Comparison of ENCODE assay signal across 20 cellular contexts in the genomic region with DNA sequence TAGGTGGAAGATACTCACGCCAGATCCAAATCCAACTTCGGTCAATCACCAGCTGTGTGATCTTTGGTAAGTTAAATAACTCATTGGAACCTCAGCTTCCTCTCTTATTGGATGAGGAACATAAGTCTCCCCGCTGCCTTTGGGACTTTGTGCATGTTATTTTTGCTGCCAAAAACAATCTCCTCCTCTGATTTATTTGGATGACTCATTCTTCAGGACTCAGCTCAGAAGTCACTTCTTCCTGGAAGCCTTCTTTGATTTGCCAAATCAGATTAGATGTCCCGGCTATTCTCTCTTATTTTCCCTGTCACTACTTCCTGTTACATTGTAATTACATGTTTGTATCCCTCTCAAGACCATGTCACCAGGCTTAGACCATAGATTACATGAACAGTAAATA.
DNase-seq lines count a peak whose midpoint lies in the region; ATAC-seq and TF ChIP-seq lines count a peak whose summit lies in the region.
"Had no signal": no experiment of that assay in that cellular context is flagged by ENCODE, and none has a peak within 500 bp of the region (broad histone marks: within the 10 kb centered on the region; RNA-seq: fewer than 3 reads in every experiment).

No MANE protein-coding gene starts in this region.

- H3K9ac ChIP-seq in PC-3 (ENCODE audit: low read length) = no peak overlapping the region
- H3K9ac ChIP-seq: BLaER1 treated with 17β-estradiol and CSF1 and Interleukin-3, amounts not matched to agents 10 nM and 100 nM had no signal

- H3K9me3 ChIP-seq in PC-3 (ENCODE audit: low read length) = no peaks in the 10 kb centered on the region
- H3K9me3 ChIP-seq: HAP-1, SJCRH30 had no signal

- no peaks in the 10 kb centered on the region for H3K36me3 ChIP-seq in PC-3 (ENCODE audit: low read depth, low read length)
- H3K36me3 ChIP-seq: BLaER1 treated with 17β-estradiol and CSF1 and Interleukin-3, amounts not matched to agents 10 nM and 100 nM; HAP-1; SJCRH30 had no signal

- TF ChIP-seq CTCF in PC-3 (conservative IDR thresholded peaks at IDR 0.05; ENCODE audit: low read depth, low read length) (no peak), fibroblast of mammary gland (conservative IDR thresholded peaks at IDR 0.05; ENCODE audit: control insufficient read depth, insufficient read depth, low read depth, low read length) (no peak)

- POLR2A ChIA-PET in PC-3 (lab: Charles Lee; ENCODE audit: unreplicated experiment) = no interaction called here

- CTCF ChIA-PET in PC-3 (lab: Charles Lee) = no interaction called here

- peak; percentile 27; the same call in 1 of the 2 replicates for ATAC-seq in PC-3
- ATAC-seq: GM12878 had no signal

- intact Hi-C loops in PC-3 (cut with micrococcal nuclease) = no loop called here

- H2AFZ ChIP-seq in PC-3 (ENCODE audit: low read length) = no peak overlapping the region

- BruUV-seq in PC-3 (replicated peaks; lab: Mats Ljungman, UMichigan) = no TSS peak

- no peaks in the 10 kb centered on the region for H3K79me2 ChIP-seq in PC-3 (ENCODE audit: low read length)

- no peaks in the 10 kb centered on the region for H3K4me1 ChIP-seq in PC-3 (ENCODE audit: insufficient read depth, low read length)
- H3K4me1 ChIP-seq: HAP-1, SJCRH30 had no signal

- no peak overlapping the region for H3K4me2 ChIP-seq in PC-3 (ENCODE audit: low read length)
- H3K4me2 ChIP-seq: BLaER1 treated with 17β-estradiol and CSF1 and Interleukin-3, amounts not matched to agents 10 nM and 100 nM had no signal

- H3K9me2 ChIP-seq in PC-3 (replicated peaks; ENCODE audit: low read length) = no peaks in the 10 kb centered on the region

- H3K4me3 ChIP-seq in PC-3 (ENCODE audit: low read length) = no peak overlapping the region
- no peak overlapping the region for H3K4me3 ChIP-seq in fibroblast of mammary gland (ENCODE audit: control insufficient read depth, low read depth, low read length)
- H3K4me3 ChIP-seq: BLaER1 treated with 17β-estradiol and CSF1 and Interleukin-3, amounts not matched to agents 10 nM and 100 nM; GM12878; HAP-1; SJCRH30 had no signal

- H3K27ac ChIP-seq in PC-3 (ENCODE audit: low read length) = no peak overlapping the region
- H3K27ac ChIP-seq: BLaER1 treated with 17β-estradiol and CSF1 and Interleukin-3, amounts not matched to agents 10 nM and 100 nM; RWPE1; SJCRH30 had no signal

- H3F3A ChIP-seq in PC-3 (ENCODE audit: low read length, unreplicated experiment) = no peaks in the 10 kb centered on the region

- no peaks in the 10 kb centered on the region for H3K27me3 ChIP-seq in PC-3 (ENCODE audit: low read length)
- H3K27me3 ChIP-seq: BLaER1 treated with 17β-estradiol and CSF1 and Interleukin-3, amounts not matched to agents 10 nM and 100 nM; SJCRH30 had no signal

- DNase-seq in HCEC 1CT (peak; percentile 9), PC-3 (peak; percentile 24), fibroblast of mammary gland (ENCODE audit: low read depth) (peak; percentile 59), renal cortical epithelial cell (ENCODE audit: low read depth) (peak; percentile 16), NCI-H1436 (lab: John Stamatoyannopoulos, UW) (no peak), T1000 (lab: John Stamatoyannopoulos, UW) (no peak), amniotic stem cell (lab: John Stamatoyannopoulos, UW) (no peak), NCI-H2196 (lab: John Stamatoyannopoulos, UW; ENCODE audit: unreplicated experiment) (no peak)
- DNase-seq: CD8-positive, alpha-beta memory T cell; DMS79; NCI-H1048; NCI-H146; NCI-H69; OCI-M1; SJCRH30; SW 1271 had no signal

- no peaks in the 10 kb centered on the region for H4K20me1 ChIP-seq in PC-3 (ENCODE audit: low read length)
- H4K20me1 ChIP-seq: BLaER1 treated with 17β-estradiol and CSF1 and Interleukin-3, amounts not matched to agents 10 nM and 100 nM had no signal

Comparison
In these comparisons a context has a peak if more than half of its experiments do, and no peak if none do; other contexts are left out.
1. DNase-seq: peak in HCEC 1CT (single experiment), PC-3 (single experiment), fibroblast of mammary gland (single experiment) and renal cortical epithelial cell (single experiment); none in NCI-H1436 (single experiment), T1000 (single experiment), amniotic stem cell (single experiment) and NCI-H2196 (single experiment).